In genomic region chr3:141076821-141077571, GRCh38 we compare ENCODE assay signal across 8 cellular contexts. TPM values are rescaled to one million over a fixed set of nuclear protein-coding genes. Genes with fewer than 3 reads are reported as not detected.
DNase-seq lines count a peak whose midpoint lies in the region; ATAC-seq lines count a peak whose summit lies in the region.

No MANE protein-coding gene starts in this region.

- no peaks in the 10 kb centered on the region for H3K9me3 ChIP-seq in SJCRH30 (replicated peaks)

- no peak for ATAC-seq in GM21528 (IDR thresholded peaks at IDR 0.05; ENCODE audit: low FRiP score, unreplicated experiment)
- no peak for ATAC-seq in GM19395 (IDR thresholded peaks at IDR 0.05; ENCODE audit: unreplicated experiment)

- H3K27ac ChIP-seq in SJCRH30 = peak overlapping the region; percentile 8; the same call in 1 of the 2 replicates

- 0 out of 2 replicates have a peak, but pooled peaks cover under 1% of the 10 kb centered on the region for H3K36me3 ChIP-seq in SJCRH30

- peaks cover 28% of the 10 kb centered on the region for H3K4me1 ChIP-seq in SJCRH30

- H3K27me3 ChIP-seq in SJCRH30 = no peaks in the 10 kb centered on the region

- peak overlapping the region; percentile 9; the same call in 1 of the 2 replicates for H3K4me3 ChIP-seq in SJCRH30

- DNase-seq in activated T-cell treated with anti-CD3 and anti-CD28 coated beads for 48 hours (ENCODE audit: low read depth) (peak; percentile 1), SJCRH30 (peak; percentile 61 to 63), foreskin melanocyte (peak; percentile 39), occipital lobe (lab: John Stamatoyannopoulos, UW) (peak; percentile 80)
- no peak for DNase-seq in activated T-cell treated with anti-CD3 and anti-CD28 coated beads, Interleukin-2, amount 50 U/mL, for 1 hour
- no peak for DNase-seq in activated CD8-positive, alpha-beta memory T cell treated with anti-CD3 and anti-CD28 coated beads for 24 hours

RNA-seq across cellular contexts. Expression of gene SPSB4, which starts 25.8 kb away (rescaled TPM):
- 101 and 106 TPM in 2 replicates for total RNA-seq in SJCRH30 (2014; rRNA removed; shearing (Covaris generic))
- total RNA-seq in occipital lobe = 8.3 TPM

Comparison
In these comparisons a context has a peak if more than half of its experiments do, and no peak if none do; other contexts are left out.
1. DNase-seq: peak in activated T-cell treated with anti-CD3 and anti-CD28 coated beads for 48 hours (single experiment), SJCRH30 (2 of 2), foreskin melanocyte (single experiment) and occipital lobe (single experiment); none in activated T-cell treated with anti-CD3 and anti-CD28 coated beads, Interleukin-2, amount 50 U/mL, for 1 hour (single experiment) and activated CD8-positive, alpha-beta memory T cell treated with anti-CD3 and anti-CD28 coated beads for 24 hours (single experiment).
2. RNA of gene SPSB4, which starts 25.8 kb away (total RNA-seq): 101 to 106 TPM in SJCRH30; 8.3 TPM in occipital lobe (single experiment); every median in the first group is over 10 times any median in the second.